22 cellular contexts compared by ENCODE assay signal in genomic region chr12:104282109-104282508, GRCh38. TPM values are rescaled to one million over a fixed set of nuclear protein-coding genes. Genes with fewer than 3 reads are reported as not detected.
A peak's percentile ranks its signal among the peaks of the same experiment; 100 is the strongest.
DNase-seq lines count a peak whose midpoint lies in the region; ATAC-seq and TF ChIP-seq lines count a peak whose summit lies in the region.
"Had no signal": no experiment of that assay in that cellular context is flagged by ENCODE, and none has a peak within 500 bp of the region (broad histone marks: within the 10 kb centered on the region; RNA-seq: fewer than 3 reads in every experiment).

No MANE protein-coding gene starts in this region.

- H2AFZ ChIP-seq in IMR-90 (replicated peaks; ENCODE audit: low read length, poor library complexity): peak overlapping the region; percentile 12

- H3K4me1 ChIP-seq in IMR-90 (ENCODE audit: control insufficient read depth, insufficient read depth, low read length): peaks cover 19% of the 10 kb centered on the region
- peaks cover 20 to 53% of the 10 kb centered on the region in 2 donors for H3K4me1 ChIP-seq in adrenal gland (replicated peaks in 1 of 2)

- H3K27me3 ChIP-seq in IMR-90 (ENCODE audit: control insufficient read depth, insufficient read depth, low read length): no peaks in the 10 kb centered on the region
- no peaks in the 10 kb centered on the region for H3K27me3 ChIP-seq in adrenal gland
- H3K27me3 ChIP-seq: BLaER1, cardiac muscle cell, spleen had no signal

- no peak for TF ChIP-seq POLR2A in IMR-90 (IDR thresholded peaks at IDR 0.05; ENCODE audit: low read depth, low read length)
- TF ChIP-seq POLR2A in adrenal gland (IDR thresholded peaks at IDR 0.05): no peak

- dilution Hi-C loops in IMR-90 (cut with HindIII; ENCODE audit: low sequenced_read_pairs, unreplicated experiment): no loop called here

- H3K56ac ChIP-seq in IMR-90 (ENCODE audit: extremely low read depth, insufficient read depth, low read length): peak overlapping the region; percentile 76; the same call in 1 of the 2 replicates

- no peak overlapping the region for H3K4me3 ChIP-seq in IMR-90 (ENCODE audit: insufficient read depth, low read depth, low read length)
- H3K4me3 ChIP-seq in adrenal gland: no peak overlapping the region
- H3K4me3 ChIP-seq: BLaER1, cardiac muscle cell, spleen had no signal

- H3K4me2 ChIP-seq in IMR-90 (ENCODE audit: low read depth, low read length): no peak overlapping the region; the same call in 1 of the 2 replicates
- H3K4me2 ChIP-seq: BLaER1 had no signal

- H4K5ac ChIP-seq in IMR-90 (ENCODE audit: low read depth, low read length): peak overlapping the region; percentile 98

- H4K8ac ChIP-seq in IMR-90 (ENCODE audit: low read depth in 2 of 2, low read length in 2 of 2): peak overlapping the region; percentile 60 to 92

- peak overlapping the region; percentile 97 for H4K91ac ChIP-seq in IMR-90 (ENCODE audit: insufficient read depth, low read depth, low read length)

- H3K9ac ChIP-seq in IMR-90 (ENCODE audit: low read depth, low read length): peak overlapping the region; percentile 40
- H3K9ac ChIP-seq: BLaER1 had no signal

- TF ChIP-seq CTCF in IMR-90 (conservative IDR thresholded peaks at IDR 0.05; ENCODE audit: low read depth, low read length) (no peak), adrenal gland (IDR thresholded peaks at IDR 0.05) (no peak)

- ATAC-seq in IMR-90 (ENCODE audit: low read depth) (peak; percentile 8; the same call in 1 of the 2 replicates), GM18907 (IDR thresholded peaks at IDR 0.05; ENCODE audit: unreplicated experiment) (no peak), Right ventricle myocardium inferior (no peak)
- ATAC-seq: activated CD8-positive, alpha-beta T cell treated with anti-CD3 and anti-CD28 coated beads, Interleukin-2, amount 10 ng/mL, durations not matched to agents 7 days and 5 days; activated naive CD4-positive, alpha-beta T cell treated with anti-CD3 and anti-CD28 coated beads, Interleukin-2, amount 50 U/mL, for 72 hours; activated T-cell treated with anti-CD3 and anti-CD28 coated beads, Interleukin-2, amount 50 U/mL, for 4 hours; natural killer cell treated with Interleukin-12 subunit alpha and Interleukin-12 subunit beta and Interleukin-15 and Interleukin-18, amount 100 ng/mL, for 72 hours had no signal

- peak overlapping the region; percentile 82 for H2BK15ac ChIP-seq in IMR-90 (ENCODE audit: low read depth, low read length)

- H3K9me3 ChIP-seq in IMR-90 (ENCODE audit: control insufficient read depth, insufficient read depth, low read length) (no peaks in the 10 kb centered on the region; the same call in 1 of the 2 replicates), adrenal gland (replicated peaks in 1 of 3) (no peaks in the 10 kb centered on the region)
- H3K9me3 ChIP-seq: BLaER1, spleen had no signal

- peak overlapping the region; percentile 98 for H2BK120ac ChIP-seq in IMR-90 (ENCODE audit: low read depth, low read length)

- H3K36me3 ChIP-seq in IMR-90 (ENCODE audit: control insufficient read depth, insufficient read depth, low read length): no peaks in the 10 kb centered on the region
- no peaks in the 10 kb centered on the region for H3K36me3 ChIP-seq in adrenal gland (replicated peaks in 1 of 2)
- H3K36me3 ChIP-seq: BLaER1, cardiac muscle cell, spleen had no signal

- peaks cover 6 to 33% of the 10 kb centered on the region in 2 experiments; a peak in 3 of 4 replicates for H3K79me1 ChIP-seq in IMR-90 (ENCODE audit: low read depth in 1 of 2, low read length in 2 of 2)

- H3K23ac ChIP-seq in IMR-90 (ENCODE audit: low read depth, low read length): peak overlapping the region; percentile 89; the same call in 1 of the 2 replicates

- peak overlapping the region; percentile 88 for H3K14ac ChIP-seq in IMR-90 (replicated peaks; ENCODE audit: low read depth, low read length)

- no peak overlapping the region for H2AK9ac ChIP-seq in IMR-90 (replicated peaks; ENCODE audit: low read depth, low read length, poor library complexity)

- POLR2A ChIA-PET in IMR-90 (lab: Charles Lee; ENCODE audit: unreplicated experiment): no interaction called here

- DNase-seq in IMR-90: peak; percentile 68
- no peak for DNase-seq in adrenal gland
- peak; percentile 65 for DNase-seq in fibroblast of peridontal ligament (ENCODE audit: extremely low read depth)
- no peak for DNase-seq in COR-L47 (lab: John Stamatoyannopoulos, UW)
- no peak for DNase-seq in NCI-H2171 treated with DMSO at 0.1 percent for 48 hours (lab: John Stamatoyannopoulos, UW)
- no peak for DNase-seq in Right ventricle myocardium inferior (ENCODE audit: missing footprints)
- DNase-seq: activated B cell treated with CpG ODN at 0.5 μM for 24 hours; activated CD8-positive, alpha-beta T cell treated with anti-CD3 and anti-CD28 coated beads, Interleukin-2, amount 10 ng/mL, durations not matched to agents 7 days and 5 days; activated T-cell treated with anti-CD3 and anti-CD28 coated beads, Interleukin-2, amount 50 U/mL, for 4 hours; effector memory CD4-positive, alpha-beta T cell; GF-D8; hippocampal formation; mesendoderm; NCI-H1694; NCI-H446; SHP77; spleen had no signal

- H3K9me1 ChIP-seq in IMR-90 (ENCODE audit: insufficient read depth, low read length): 0 out of 2 replicates have a peak, but pooled peaks cover 5% of the 10 kb centered on the region

- H2BK5ac ChIP-seq in IMR-90 (ENCODE audit: low read depth, low read length, poor library complexity, severe bottlenecking): peak overlapping the region; percentile 99

- peaks cover 2% of the 10 kb centered on the region; the same call in 1 of the 2 replicates for H4K20me1 ChIP-seq in IMR-90 (ENCODE audit: insufficient read depth, low read length)
- H4K20me1 ChIP-seq: BLaER1 had no signal

- in situ Hi-C loops in IMR-90 (cut with MboI; ENCODE audit: low sequenced_read_pairs): no loop called here

- no TSS peak for BruUV-seq in IMR-90 (replicated peaks; lab: Mats Ljungman, UMichigan)

- peak overlapping the region; percentile 74 for H2AK5ac ChIP-seq in IMR-90 (ENCODE audit: low read depth, low read length)

- CTCF ChIA-PET in IMR-90 (lab: Yijun Ruan, JAX): interaction anchor here (0.6 kb wide), 1 partner anchor 68 kb away, joined by 12 read pairs; no protein-coding TSS in a partner anchor

- peak overlapping the region; percentile 93 for H3K4ac ChIP-seq in IMR-90 (ENCODE audit: low read depth, low read length)

- no peak for TF ChIP-seq RAD21 in IMR-90 (IDR thresholded peaks at IDR 0.05; ENCODE audit: low read length)

- H3K18ac ChIP-seq in IMR-90 (ENCODE audit: low read depth, low read length): peak overlapping the region; percentile 99; the same call in 1 of the 2 replicates

- H3K27ac ChIP-seq in IMR-90 (ENCODE audit: insufficient read depth, low read length): peak overlapping the region; percentile 90; the same call in 1 of the 2 replicates
- H3K27ac ChIP-seq in adrenal gland: peak overlapping the region in 4 of 5 donors; percentile 48 to 77 (median 62)
- H3K27ac ChIP-seq: BLaER1, cardiac muscle cell, spleen had no signal

- intact Hi-C loops in IMR-90 (cut with micrococcal nuclease) (loop anchor here (10.0 kb wide), 1 partner anchor 317 kb away; the partner anchor contains the start of gene TDG), adrenal gland (cut with DNase I) (no loop called here), Right ventricle myocardium inferior (cut with DNase I) (no loop called here)

- peak overlapping the region; percentile 98 for H2BK20ac ChIP-seq in IMR-90 (ENCODE audit: low read depth, low read length)

TF ChIP-seq in IMR-90, 13 proteins besides CTCF, POLR2A, EP300 and RAD21:
- TF ChIP-seq CHD1 (IDR thresholded peaks at IDR 0.05; ENCODE audit: low read depth, low read length) (no peak), CEBPB (IDR thresholded peaks at IDR 0.05; ENCODE audit: low read depth, low read length) (no peak), MAFK (IDR thresholded peaks at IDR 0.05; ENCODE audit: low read depth, low read length) (no peak), RCOR1 (IDR thresholded peaks at IDR 0.05; ENCODE audit: insufficient replicate concordance, low read length) (no peak), ELK1 (IDR thresholded peaks at IDR 0.05; ENCODE audit: borderline replicate concordance, low read depth, low read length) (no peak), MXI1 (IDR thresholded peaks at IDR 0.05; ENCODE audit: borderline replicate concordance, low read depth, low read length) (no peak), FOS (IDR thresholded peaks at IDR 0.05; ENCODE audit: low read depth, low read length) (no peak), NFE2L2 (IDR thresholded peaks at IDR 0.05; ENCODE audit: low read depth, low read length) (no peak), MAZ (IDR thresholded peaks at IDR 0.05; ENCODE audit: borderline replicate concordance, low read depth, low read length) (no peak), RFX5 (IDR thresholded peaks at IDR 0.05; ENCODE audit: low read depth, low read length) (no peak), SMC3 (IDR thresholded peaks at IDR 0.05; ENCODE audit: low read depth, low read length) (no peak), BHLHE40 (IDR thresholded peaks at IDR 0.05; ENCODE audit: low read depth, low read length) (no peak), USF2 (IDR thresholded peaks at IDR 0.05; ENCODE audit: low read depth, low read length) (no peak)
TF ChIP-seq in IMR-90: peak in this region for 0.

RNA-seq across cellular contexts. Expression of gene EID3, which starts 21.4 kb away (rescaled TPM):
- 4.1 and 6.9 TPM in 2 replicates for total RNA-seq in IMR-90 (2012; rRNA removed)
- polyA plus RNA-seq in IMR-90 (2012; rRNA removed): 2.0 and 2.2 TPM in 2 replicates
- 0.48 and 0.92 TPM in 2 replicates for polyA plus RNA-seq in IMR-90 (2012; cell fraction: cytosol; rRNA removed)
- polyA plus RNA-seq in IMR-90 (2012; cell fraction: nucleus; rRNA removed; ENCODE audit: low replicate concordance): 5.9 and 6.1 TPM in 2 replicates
- 10 to 100 TPM in 3 of 8 donors, 1 to 10 TPM in 5; 2.9 to 20.3 (median 5.4) TPM for total RNA-seq in adrenal gland
- polyA plus RNA-seq in adrenal gland: 1 to 10 TPM; 1.5 to 8.1 (median 4.4) TPM
- total RNA-seq in Right ventricle myocardium inferior: 0.49 TPM

Comparison
In these comparisons a context has a peak if more than half of its experiments do, and no peak if none do; other contexts are left out.
1. DNase-seq: peak in IMR-90 (single experiment) and fibroblast of peridontal ligament (single experiment); none in adrenal gland (0 of 7), COR-L47 (single experiment), NCI-H2171 treated with DMSO at 0.1 percent for 48 hours (single experiment) and Right ventricle myocardium inferior (single experiment).